ENCODE assay signal across 30 cellular contexts in genomic region chr15:101432982-101433381, GRCh38.
"Had no signal": no experiment of that assay in that cellular context is flagged by ENCODE, and none has a peak within 500 bp of the region (broad histone marks: within the 10 kb centered on the region; RNA-seq: fewer than 3 reads in every experiment).

No MANE protein-coding gene starts in this region.

- H3K4me3 ChIP-seq: MG63, Peyer's patch, SJSA1 had no signal

- H3K27me3 ChIP-seq: MG63, Peyer's patch had no signal

- FAIRE-seq: TTC549 had no signal

- H3K4me1 ChIP-seq: Peyer's patch, SJSA1 had no signal

- ATAC-seq: activated CD4-positive, CD25-positive, alpha-beta regulatory T cell treated with anti-CD3 and anti-CD28 coated beads, Interleukin-2, amount 50 U/mL, for 24 hours; activated CD8-positive, alpha-beta T cell treated with anti-CD3 and anti-CD28 coated beads for 36 hours; activated naive CD8-positive, alpha-beta T cell treated with anti-CD3 and anti-CD28 coated beads, Interleukin-2, amount 50 U/mL, for 24 hours; activated T-cell treated with anti-CD3 and anti-CD28 coated beads, Interleukin-2, amount 50 U/mL, for 4 hours; PC-3 had no signal

- H3K4me2 ChIP-seq: SK-N-SH had no signal

- DNase-seq: activated CD4-positive, alpha-beta T cell treated with anti-CD3 and anti-CD28 coated beads for 4 hours; activated CD8-positive, alpha-beta T cell treated with anti-CD3 and anti-CD28 coated beads for 36 hours; activated gamma-delta T cell treated with Interleukin-2 at 50 U/mL for 16 hours; activated naive CD4-positive, alpha-beta T cell treated with anti-CD3 and anti-CD28 coated beads for 36 hours; activated naive CD8-positive, alpha-beta T cell treated with anti-CD3 and anti-CD28 coated beads, Interleukin-2, amount 50 U/mL, for 24 hours; activated T-cell treated with anti-CD3 and anti-CD28 coated beads for 4 hours; activated T-cell treated with anti-CD3 and anti-CD28 coated beads, Interleukin-2, amount 50 U/mL, for 4 hours; anterior cingulate cortex; central memory CD4-positive, alpha-beta T cell; Karpas-422; KBM-7; MG63; NCI-H1048; NCI-H1105 treated with DMSO at 0.1 percent for 48 hours; NCI-H1436 treated with DMSO at 0.1 percent for 48 hours; NCI-H1694 treated with DMSO at 0.1 percent for 48 hours; NCI-H2029; NCI-H2171; NCI-H510A; NCI-H526; NCI-H748 treated with DMSO at 0.1 percent for 48 hours; NK-92 treated with Interleukin-12 subunit alpha and Interleukin-12 subunit beta, amount 100 ng/mL, for 24 hours; PC-3; Peyer's patch; RPMI8226; SHP77 treated with DMSO at 0.1 percent for 48 hours; SK-N-SH had no signal

- H3K36me3 ChIP-seq: Peyer's patch, SJSA1 had no signal

- H3K9ac ChIP-seq: SK-N-SH had no signal

- H3K9me3 ChIP-seq: MG63, Peyer's patch, SJSA1, SK-N-SH had no signal

- H3K27ac ChIP-seq: Peyer's patch, SJSA1 had no signal
